In the genomic region with DNA sequence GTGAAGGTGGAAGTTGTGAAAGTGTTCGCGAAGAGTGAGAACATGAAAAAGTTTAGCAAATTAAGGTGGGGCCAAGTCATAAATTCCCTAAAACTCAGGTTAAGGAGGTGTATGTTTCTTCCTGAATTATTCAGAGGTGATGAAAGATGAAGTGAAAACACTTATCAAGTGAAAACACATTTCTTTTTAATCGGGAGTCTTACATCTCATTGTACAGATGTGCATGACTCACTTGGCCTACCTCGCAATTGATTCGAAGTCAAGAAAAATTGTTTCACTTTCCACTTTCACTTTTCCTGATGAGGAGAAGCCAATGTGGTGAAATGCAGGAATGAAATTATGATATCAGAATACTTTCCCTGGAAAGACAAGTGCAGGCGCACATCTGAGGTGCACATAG, we compare ENCODE assay signal across 1 cellular context.
TF ChIP-seq lines count a peak whose summit lies in the region.

No MANE protein-coding gene starts in this region.

TF ChIP-seq in K562, 482 proteins besides CTCF, POLR2A, EP300 and RAD21 (continued from another document):
- TF ChIP-seq, protein P1, sequence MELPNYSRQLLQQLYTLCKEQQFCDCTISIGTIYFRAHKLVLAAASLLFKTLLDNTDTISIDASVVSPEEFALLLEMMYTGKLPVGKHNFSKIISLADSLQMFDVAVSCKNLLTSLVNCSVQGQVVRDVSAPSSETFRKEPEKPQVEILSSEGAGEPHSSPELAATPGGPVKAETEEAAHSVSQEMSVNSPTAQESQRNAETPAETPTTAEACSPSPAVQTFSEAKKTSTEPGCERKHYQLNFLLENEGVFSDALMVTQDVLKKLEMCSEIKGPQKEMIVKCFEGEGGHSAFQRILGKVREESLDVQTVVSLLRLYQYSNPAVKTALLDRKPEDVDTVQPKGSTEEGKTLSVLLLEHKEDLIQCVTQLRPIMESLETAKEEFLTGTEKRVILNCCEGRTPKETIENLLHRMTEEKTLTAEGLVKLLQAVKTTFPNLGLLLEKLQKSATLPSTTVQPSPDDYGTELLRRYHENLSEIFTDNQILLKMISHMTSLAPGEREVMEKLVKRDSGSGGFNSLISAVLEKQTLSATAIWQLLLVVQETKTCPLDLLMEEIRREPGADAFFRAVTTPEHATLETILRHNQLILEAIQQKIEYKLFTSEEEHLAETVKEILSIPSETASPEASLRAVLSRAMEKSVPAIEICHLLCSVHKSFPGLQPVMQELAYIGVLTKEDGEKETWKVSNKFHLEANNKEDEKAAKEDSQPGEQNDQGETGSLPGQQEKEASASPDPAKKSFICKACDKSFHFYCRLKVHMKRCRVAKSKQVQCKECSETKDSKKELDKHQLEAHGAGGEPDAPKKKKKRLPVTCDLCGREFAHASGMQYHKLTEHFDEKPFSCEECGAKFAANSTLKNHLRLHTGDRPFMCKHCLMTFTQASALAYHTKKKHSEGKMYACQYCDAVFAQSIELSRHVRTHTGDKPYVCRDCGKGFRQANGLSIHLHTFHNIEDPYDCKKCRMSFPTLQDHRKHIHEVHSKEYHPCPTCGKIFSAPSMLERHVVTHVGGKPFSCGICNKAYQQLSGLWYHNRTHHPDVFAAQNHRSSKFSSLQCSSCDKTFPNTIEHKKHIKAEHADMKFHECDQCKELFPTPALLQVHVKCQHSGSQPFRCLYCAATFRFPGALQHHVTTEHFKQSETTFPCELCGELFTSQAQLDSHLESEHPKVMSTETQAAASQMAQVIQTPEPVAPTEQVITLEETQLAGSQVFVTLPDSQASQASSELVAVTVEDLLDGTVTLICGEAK (IDR thresholded peaks at IDR 0.05), result no peak
- TF ChIP-seq, protein P1 (CRISPR knock-in tag; IDR thresholded peaks at IDR 0.05), result no peak
- TF ChIP-seq GATAD2A (IDR thresholded peaks at IDR 0.05) (no peak), YY1 (IDR thresholded peaks at IDR 0.05; ENCODE audit: borderline replicate concordance in 1 of 3, control insufficient read depth in 1 of 3, extremely low read depth in 1 of 3, insufficient read depth in 3 of 3, insufficient read length in 1 of 3, insufficient replicate concordance in 2 of 3, low read depth in 1 of 3, low read length in 2 of 3) (no peak), SIX5 (IDR thresholded peaks at IDR 0.05; ENCODE audit: borderline replicate concordance in 1 of 2, insufficient read depth in 1 of 2, low read depth in 1 of 2, low read length in 2 of 2) (no peak), NCOA2 (IDR thresholded peaks at IDR 0.05; ENCODE audit: partially characterized antibody in 2 of 2) (no peak), PHB2 (IDR thresholded peaks at IDR 0.05; ENCODE audit: low read depth) (no peak)
